In genomic region chr12:42484996-42485395, GRCh38 we compare ENCODE assay signal across 17 cellular contexts.
DNase-seq lines count a peak whose midpoint lies in the region; ATAC-seq and TF ChIP-seq lines count a peak whose summit lies in the region.
"Had no signal": no experiment of that assay in that cellular context is flagged by ENCODE, and none has a peak within 500 bp of the region (broad histone marks: within the 10 kb centered on the region; RNA-seq: fewer than 3 reads in every experiment).

No MANE protein-coding gene starts in this region.

- DNase-seq in mammary epithelial cell (peak; percentile 20), MCF 10A (ENCODE audit: unreplicated experiment) (no peak), SW480 (ENCODE audit: low spot score) (peak; percentile 39), smooth muscle cell (lab: John Stamatoyannopoulos, UW; ENCODE audit: unreplicated experiment) (no peak), UCSD-AML1 (lab: John Stamatoyannopoulos, UW; ENCODE audit: unreplicated experiment) (no peak), COLO668 (lab: John Stamatoyannopoulos, UW; ENCODE audit: unreplicated experiment) (no peak)
- DNase-seq: activated CD4-positive, alpha-beta T cell treated with anti-CD3 and anti-CD28 coated beads for 36 hours; activated T-cell treated with anti-CD3 and anti-CD28 coated beads for 4 hours; central memory CD4-positive, alpha-beta T cell; T-helper 17 cell; upper lobe of left lung had no signal

- TF ChIP-seq CTCF in mammary epithelial cell (conservative IDR thresholded peaks at IDR 0.05 in 1 of 2, IDR thresholded peaks at IDR 0.05 in 1 of 2; ENCODE audit: extremely low read depth in 1 of 2, insufficient read depth in 1 of 2, low read depth in 1 of 2, low read length in 2 of 2) = no peak
- no peak for TF ChIP-seq CTCF in MCF 10A (IDR thresholded peaks at IDR 0.05; ENCODE audit: unreplicated experiment)
- no peak for TF ChIP-seq CTCF in smooth muscle cell (IDR thresholded peaks at IDR 0.05; ENCODE audit: borderline replicate concordance, insufficient read depth, poor library complexity, severe bottlenecking)

- H3K27me3 ChIP-seq in mammary epithelial cell (ENCODE audit: insufficient read depth, low read length) (no peaks in the 10 kb centered on the region), iPS-18a (ENCODE audit: control insufficient read depth, insufficient read depth, low read length) (peaks cover 16% of the 10 kb centered on the region), smooth muscle cell (ENCODE audit: low read depth) (no peaks in the 10 kb centered on the region)
- H3K27me3 ChIP-seq: gastroesophageal sphincter had no signal

- H3K36me3 Mint-ChIP-seq in MCF 10A (ENCODE audit: insufficient read depth, unreplicated experiment) = peaks cover 7% of the 10 kb centered on the region
- H3K36me3 Mint-ChIP-seq: activated naive CD8-positive, alpha-beta T cell; stimulated activated memory B cell treated with anti-CD40 and anti-IgM and Interleukin-4, amounts not matched to agents 10 μg/mL and 1 μg/mL and 100 μg/mL, for 72 hours had no signal

- BruUV-seq in mammary epithelial cell (replicated peaks; lab: Mats Ljungman, UMichigan) (no TSS peak), MCF 10A (replicated peaks; lab: Mats Ljungman, UMichigan) (no TSS peak)

- dilution Hi-C loops in mammary epithelial cell (cut with HindIII; ENCODE audit: low sequenced_read_pairs) = loop anchor here (25.0 kb wide), 1 partner anchor 802 kb away; no protein-coding TSS in a partner anchor

- H3K27ac ChIP-seq in mammary epithelial cell (ENCODE audit: insufficient read depth, low read depth, low read length) (no peak overlapping the region), iPS-18a (ENCODE audit: low read length) (peak overlapping the region; percentile 61), smooth muscle cell (ENCODE audit: low read depth) (peak overlapping the region; percentile 67)
- H3K27ac ChIP-seq: 22Rv1 had no signal

- H3K4me2 ChIP-seq in mammary epithelial cell (ENCODE audit: insufficient read depth, low read depth, low read length) = peak overlapping the region; percentile 97
- peak overlapping the region; percentile 95 for H3K4me2 ChIP-seq in smooth muscle cell

- H3F3A ChIP-seq in smooth muscle cell (ENCODE audit: low read depth) = peaks cover 29% of the 10 kb centered on the region

- POLR2A ChIA-PET in MCF 10A (lab: Yijun Ruan, JAX) = interaction anchor here (0.6 to 1.7 kb wide), 4 partner anchors 11 to 800 kb away, joined by 3 to 7 read pairs (median 3); no protein-coding TSS in a partner anchor

- no peak overlapping the region for H3K27ac Mint-ChIP-seq in MCF 10A (ENCODE audit: low read depth, unreplicated experiment)
- H3K27ac Mint-ChIP-seq: activated naive CD8-positive, alpha-beta T cell had no signal

- H3K4me3 Mint-ChIP-seq in MCF 10A (ENCODE audit: unreplicated experiment) = no peak overlapping the region

- in situ Hi-C loops in mammary epithelial cell (cut with MboI; ENCODE audit: low sequenced_read_pairs in 2 of 2) = loop anchor here (10.0 to 25.0 kb wide), 2 partner anchors 800 to 827 kb away; no protein-coding TSS in a partner anchor

- H2AFZ ChIP-seq in mammary epithelial cell (ENCODE audit: low read depth, low read length) (no peak overlapping the region), smooth muscle cell (ENCODE audit: low read depth) (no peak overlapping the region)

- H3K4me3 ChIP-seq in mammary epithelial cell (replicated peaks in 1 of 3; ENCODE audit: insufficient read depth in 1 of 3, low read depth in 2 of 3, low read length in 3 of 3) (peak overlapping the region in 1 of 3 experiments; percentile 88), iPS-18a (ENCODE audit: low read length) (peak overlapping the region; percentile 92), smooth muscle cell (peak overlapping the region; percentile 85)

- no peaks in the 10 kb centered on the region for H3K36me3 ChIP-seq in mammary epithelial cell (ENCODE audit: insufficient read depth, low read length)
- H3K36me3 ChIP-seq in iPS-18a (ENCODE audit: control insufficient read depth, low read depth, low read length) = peaks cover 11% of the 10 kb centered on the region
- H3K36me3 ChIP-seq in smooth muscle cell (ENCODE audit: low read depth) = no peaks in the 10 kb centered on the region
- H3K36me3 ChIP-seq: gastroesophageal sphincter, upper lobe of left lung had no signal

- H3K79me2 ChIP-seq in mammary epithelial cell (ENCODE audit: insufficient read depth, low read length) = peaks cover 65% of the 10 kb centered on the region
- H3K79me2 ChIP-seq in smooth muscle cell (ENCODE audit: low read depth) = peaks cover 98% of the 10 kb centered on the region

- no peak for ATAC-seq in GM19023 (IDR thresholded peaks at IDR 0.05; ENCODE audit: unreplicated experiment)
- ATAC-seq: gastroesophageal sphincter had no signal

- no peaks in the 10 kb centered on the region for H3K9me3 ChIP-seq in mammary epithelial cell (replicated peaks; ENCODE audit: insufficient read depth, low read length)
- H3K9me3 ChIP-seq in iPS-18a (ENCODE audit: control insufficient read depth, low read depth, low read length) = no peaks in the 10 kb centered on the region
- no peaks in the 10 kb centered on the region for H3K9me3 ChIP-seq in smooth muscle cell (replicated peaks; ENCODE audit: low read depth)
- H3K9me3 ChIP-seq: gastroesophageal sphincter, upper lobe of left lung had no signal

- H4K20me1 ChIP-seq in mammary epithelial cell (ENCODE audit: insufficient read depth, low read length) = no peaks in the 10 kb centered on the region
- peaks cover 93% of the 10 kb centered on the region for H4K20me1 ChIP-seq in smooth muscle cell (ENCODE audit: low read depth)

- CTCF ChIA-PET in mammary epithelial cell (lab: Charles Lee; ENCODE audit: low non-redundant PET) = interaction anchor here (0.6 kb wide), 1 partner anchor 50 kb away, joined by 6 read pairs; no protein-coding TSS in a partner anchor
- CTCF ChIA-PET in MCF 10A (lab: Yijun Ruan, JAX) = interaction anchor here (0.6 to 5.1 kb wide), 10 partner anchors 9 to 825 kb away, joined by 3 to 48 read pairs (median 4); no protein-coding TSS in a partner anchor

- intact Hi-C loops in mammary epithelial cell (cut with micrococcal nuclease) (loop anchor here (2.0 to 10.0 kb wide), 4 partner anchors 270 to 476 kb away; partner anchors contain the start of gene GXYLT1), MCF 10A (cut with micrococcal nuclease) (loop anchor here (5.0 kb wide), 3 partner anchors 102 to 358 kb away; partner anchors contain the start of genes PRICKLE1 and YAF2)

- H3K4me1 Mint-ChIP-seq in MCF 10A (ENCODE audit: insufficient read depth, unreplicated experiment) = peaks cover 8% of the 10 kb centered on the region

- H3K9ac ChIP-seq in mammary epithelial cell (ENCODE audit: insufficient read depth, low read length) (no peak overlapping the region), iPS-18a (ENCODE audit: low read length) (peak overlapping the region; percentile 75), smooth muscle cell (ENCODE audit: low read depth) (no peak overlapping the region)

- WGBS in mammary epithelial cell (ENCODE audit: low coverage, missing lambda C conversion rate) = 86% methylated on average over 3 of the region's 3 CpGs
- WGBS in smooth muscle cell (ENCODE audit: low lambda C conversion rate) = 19% methylated on average over 3 of the region's 3 CpGs

- H3K27me3 Mint-ChIP-seq in MCF 10A (ENCODE audit: insufficient read depth, unreplicated experiment) = no peaks in the 10 kb centered on the region
- H3K27me3 Mint-ChIP-seq: stimulated activated memory B cell treated with anti-CD40 and anti-IgM and Interleukin-4, amounts not matched to agents 10 μg/mL and 1 μg/mL and 100 μg/mL, for 72 hours had no signal

- H3K4me1 ChIP-seq in mammary epithelial cell (ENCODE audit: insufficient read depth, low read length) (peaks cover 32% of the 10 kb centered on the region), iPS-18a (ENCODE audit: control insufficient read depth, low read depth, low read length) (peaks cover 51% of the 10 kb centered on the region), smooth muscle cell (ENCODE audit: low read depth) (peaks cover 43% of the 10 kb centered on the region)

- no peaks in the 10 kb centered on the region for H3K9me3 Mint-ChIP-seq in MCF 10A (ENCODE audit: unreplicated experiment)
- H3K9me3 Mint-ChIP-seq: stimulated activated memory B cell treated with anti-CD40 and anti-IgM and Interleukin-4, amounts not matched to agents 10 μg/mL and 1 μg/mL and 100 μg/mL, for 72 hours had no signal

Comparison
In these comparisons a context has a peak if more than half of its experiments do, and no peak if none do; other contexts are left out.
1. DNase-seq: peak in mammary epithelial cell (single experiment) and SW480 (single experiment); none in MCF 10A (single experiment), smooth muscle cell (single experiment), UCSD-AML1 (single experiment) and COLO668 (single experiment).